In genomic region chr17:66941773-66942452, GRCh38 we compare ENCODE assay signal across 29 cellular contexts. TPM values are rescaled to one million over a fixed set of nuclear protein-coding genes. Genes with fewer than 3 reads are reported as not detected.
DNase-seq lines count a peak whose midpoint lies in the region; ATAC-seq, FAIRE-seq and TF ChIP-seq lines count a peak whose summit lies in the region.
"Had no signal": no experiment of that assay in that cellular context is flagged by ENCODE, and none has a peak within 500 bp of the region (broad histone marks: within the 10 kb centered on the region; RNA-seq: fewer than 3 reads in every experiment).

No MANE protein-coding gene starts in this region.

- peak; percentile 63 for ATAC-seq in HepG2
- ATAC-seq in right lobe of liver, result no peak
- ATAC-seq in upper lobe of right lung, result no peak

- H3K4me3 Mint-ChIP-seq in activated T-cell treated with anti-CD3 and anti-CD28 coated beads, Interleukin-2, amount 50 U/mL, for 24 hours, result no peak overlapping the region
- H3K4me3 Mint-ChIP-seq: CD4-positive, alpha-beta memory T cell had no signal

- H2BK120ac ChIP-seq in H1 (replicated peaks; ENCODE audit: low read depth, low read length), result no peak overlapping the region

- H4K20me1 ChIP-seq in HepG2 (ENCODE audit: insufficient read depth, low read length) (no peaks in the 10 kb centered on the region; the same call in 1 of the 2 replicates), H1 (replicated peaks in 1 of 2; ENCODE audit: control insufficient read depth in 1 of 2, insufficient read depth in 2 of 2, low read length in 2 of 2) (no peaks in the 10 kb centered on the region), osteoblast (ENCODE audit: insufficient read depth, low read length) (no peaks in the 10 kb centered on the region)

- no peak overlapping the region for H3K4ac ChIP-seq in H1 (replicated peaks; ENCODE audit: insufficient read length, low read depth, low read length)

- H3K23me2 ChIP-seq in H1 (ENCODE audit: low read depth, low read length), result 0 out of 2 replicates have a peak, but pooled peaks cover 2% of the 10 kb centered on the region

- H3K36me3 ChIP-seq in HepG2 (replicated peaks in 1 of 2; ENCODE audit: control insufficient read depth in 1 of 2, insufficient read depth in 2 of 2, low read length in 2 of 2) (no peaks in the 10 kb centered on the region), right lobe of liver (no peaks in the 10 kb centered on the region), H1 (ENCODE audit: control insufficient read depth in 2 of 4, insufficient read depth in 4 of 4, low read length in 3 of 4) (no peaks in the 10 kb centered on the region), osteoblast (ENCODE audit: insufficient read depth, low read length) (no peaks in the 10 kb centered on the region), upper lobe of right lung (no peaks in the 10 kb centered on the region)
- H3K36me3 ChIP-seq: BE2C had no signal

- TF ChIP-seq RAD21 in HepG2 (CRISPR knock-in tag; IDR thresholded peaks at IDR 0.05), result no peak
- no peak for TF ChIP-seq RAD21 in H1 (IDR thresholded peaks at IDR 0.05 in 1 of 2, conservative IDR thresholded peaks at IDR 0.05 in 1 of 2; ENCODE audit: low read depth in 2 of 2, low read length in 2 of 2)

- no peak overlapping the region for H4K8ac ChIP-seq in H1 (ENCODE audit: extremely low read depth, insufficient read depth, low read length)

- DNase-seq in HepG2 (ENCODE audit: low spot score) (no peak), right lobe of liver (no peak), H1 (ENCODE audit: low read depth in 1 of 2, low spot score in 2 of 2) (no peak), osteoblast (ENCODE audit: insufficient read length, low spot score, missing footprints) (peak; percentile 44), upper lobe of right lung (peak; percentile 48), KG1 (lab: John Stamatoyannopoulos, UW) (no peak), putamen (ENCODE audit: low spot score) (no peak)
- no peak for DNase-seq in activated T-cell treated with anti-CD3 and anti-CD28 coated beads, Interleukin-2, amount 50 U/mL, for 24 hours
- DNase-seq: BE2C; Calu3; CD4-positive, alpha-beta memory T cell; IMR-90; Karpas-422; NCI-H1048; NCI-H1436; NCI-H2081; NCI-H2171 treated with DMSO at 0.1 percent for 48 hours; NCI-H446 treated with DMSO at 0.1 percent for 48 hours; NCI-H748 treated with DMSO at 0.1 percent for 48 hours; NK-92 treated with Interleukin-12 subunit alpha and Interleukin-12 subunit beta, amount 100 ng/mL, for 24 hours; Right ventricle myocardium superior had no signal

- no peak overlapping the region for H4K91ac ChIP-seq in H1 (replicated peaks; ENCODE audit: insufficient read length, low read length)

- H3K18ac ChIP-seq in H1 (ENCODE audit: extremely low read depth, low read length), result no peak overlapping the region

- H3K4me1 ChIP-seq in HepG2 (ENCODE audit: insufficient read depth, low read length), result peaks cover 26% of the 10 kb centered on the region
- no peaks in the 10 kb centered on the region for H3K4me1 ChIP-seq in right lobe of liver
- peaks cover 1 to 10% (median 4%) of the 10 kb centered on the region in 4 experiments; a peak in 4 of 7 replicates for H3K4me1 ChIP-seq in H1 (replicated peaks in 1 of 4; ENCODE audit: control insufficient read depth in 3 of 4, insufficient read depth in 4 of 4, low read length in 3 of 4)
- no peaks in the 10 kb centered on the region for H3K4me1 ChIP-seq in osteoblast (ENCODE audit: insufficient read depth, low read length)
- H3K4me1 ChIP-seq in upper lobe of right lung, result no peaks in the 10 kb centered on the region

- CTCF ChIA-PET in HepG2 (lab: Yijun Ruan, JAX; ENCODE audit: low intra/inter-chr PET ratio, low total read pairs), result no interaction called here
- CTCF ChIA-PET in H1 (lab: Charles Lee; ENCODE audit: partially characterized antibody), result interaction anchor here (0.6 to 4.2 kb wide), 3 partner anchors 11 to 73 kb away, joined by 3 to 17 read pairs (median 3); no protein-coding TSS in a partner anchor

- H3K4me1 Mint-ChIP-seq in activated T-cell treated with anti-CD3 and anti-CD28 coated beads, Interleukin-2, amount 50 U/mL, for 24 hours (ENCODE audit: low read depth), result peaks cover 11% of the 10 kb centered on the region

- no peak overlapping the region for H3K23ac ChIP-seq in H1 (ENCODE audit: insufficient read length)

- TF ChIP-seq EP300 in HepG2 (IDR thresholded peaks at IDR 0.05; ENCODE audit: low read depth in 2 of 2, low read length in 2 of 2), result no peak
- TF ChIP-seq EP300 in HepG2 (CRISPR knock-in tag; IDR thresholded peaks at IDR 0.05; ENCODE audit: borderline replicate concordance), result no peak
- TF ChIP-seq EP300 in H1 (IDR thresholded peaks at IDR 0.05; ENCODE audit: borderline replicate concordance in 1 of 2, low read depth in 2 of 2, low read length in 2 of 2), result no peak

- H2AK5ac ChIP-seq in H1 (ENCODE audit: low read depth, low read length), result no peak overlapping the region

- H3K27me3 ChIP-seq in HepG2 (ENCODE audit: control insufficient read depth in 1 of 2, insufficient read depth in 2 of 2, low read length in 2 of 2) (peaks cover 11 to 79% of the 10 kb centered on the region in 2 experiments; a peak in 4 of 5 replicates), right lobe of liver (no peaks in the 10 kb centered on the region), H1 (replicated peaks in 1 of 4; ENCODE audit: control insufficient read depth in 3 of 4, extremely low read depth in 1 of 4, insufficient read depth in 3 of 4, low read length in 3 of 4) (0 out of 7 replicates have a peak, but pooled peaks cover 0 to 2% (median 0%) of the 10 kb centered on the region in 4 experiments), osteoblast (ENCODE audit: insufficient read depth, low read length) (peaks cover 67% of the 10 kb centered on the region), upper lobe of right lung (peaks cover 21% of the 10 kb centered on the region)
- H3K27me3 ChIP-seq: BE2C had no signal

- in situ Hi-C loops in HepG2 (cut with HindIII; ENCODE audit: extremely low pct_ligation_motif_present, low pct_unique_long_range_greater_than_20kb), result no loop called here

- H3K56ac ChIP-seq in H1 (replicated peaks; ENCODE audit: insufficient read length, low read depth, low read length), result no peak overlapping the region

- H3K9me3 ChIP-seq in HepG2 (ENCODE audit: low read length) (no peaks in the 10 kb centered on the region), right lobe of liver (no peaks in the 10 kb centered on the region), H1 (ENCODE audit: insufficient read depth in 2 of 2, low read depth in 1 of 2, low read length in 1 of 2) (peaks cover 8 to 18% of the 10 kb centered on the region in 2 experiments), osteoblast (ENCODE audit: low read depth, low read length) (no peaks in the 10 kb centered on the region), upper lobe of right lung (no peaks in the 10 kb centered on the region)
- H3K9me3 ChIP-seq: BE2C had no signal

- peak; percentile 70 for FAIRE-seq in HepG2 (lab: Jason Lieb, UNC)
- no peak for FAIRE-seq in H1 (lab: Jason Lieb, UNC)
- FAIRE-seq: A204.1, GM12892, GM18507, H54, RCC 7860 had no signal

- H2BK5ac ChIP-seq in H1 (ENCODE audit: low read depth, low read length), result no peak overlapping the region

- H4K5ac ChIP-seq in H1 (ENCODE audit: insufficient read length, low read depth, low read length), result no peak overlapping the region

- H3K9me3 Mint-ChIP-seq in activated T-cell treated with anti-CD3 and anti-CD28 coated beads, Interleukin-2, amount 50 U/mL, for 24 hours, result no peaks in the 10 kb centered on the region

- TF ChIP-seq POLR2A in HepG2 (IDR thresholded peaks at IDR 0.05; ENCODE audit: insufficient read depth in 1 of 2, low read depth in 2 of 2, low read length in 2 of 2) (no peak), right lobe of liver (IDR thresholded peaks at IDR 0.05) (no peak), H1 (IDR thresholded peaks at IDR 0.05; ENCODE audit: control extremely low read depth in 1 of 2, low read depth in 2 of 2, low read length in 2 of 2) (no peak)

- intact Hi-C loops in HepG2 (cut with micrococcal nuclease; ENCODE audit: unreplicated experiment), result no loop called here
- intact Hi-C loops in right lobe of liver (cut with DNase I), result no loop called here
- intact Hi-C loops in upper lobe of right lung (cut with DNase I), result no loop called here

- no peaks in the 10 kb centered on the region for H3K79me2 ChIP-seq in HepG2 (ENCODE audit: insufficient read depth, low read length)
- no peaks in the 10 kb centered on the region for H3K79me2 ChIP-seq in H1 (ENCODE audit: control insufficient read depth in 1 of 2, insufficient read depth in 2 of 2, low read length in 2 of 2)
- no peaks in the 10 kb centered on the region for H3K79me2 ChIP-seq in osteoblast (ENCODE audit: insufficient read depth, low read length)

- H3K9ac ChIP-seq in HepG2 (ENCODE audit: insufficient read depth, low read depth, low read length) (peak overlapping the region; percentile 14; the same call in 1 of the 2 replicates), H1 (replicated peaks in 1 of 4; ENCODE audit: extremely low read depth in 1 of 4, low read depth in 3 of 4, low read length in 3 of 4) (no peak overlapping the region)

- H3K36me3 Mint-ChIP-seq in activated T-cell treated with anti-CD3 and anti-CD28 coated beads, Interleukin-2, amount 50 U/mL, for 24 hours (ENCODE audit: low read depth), result no peaks in the 10 kb centered on the region
- H3K36me3 Mint-ChIP-seq: CD4-positive, alpha-beta memory T cell had no signal

- H3K27ac ChIP-seq in HepG2 (ENCODE audit: extremely low read length, insufficient read depth, low read length), result no peak overlapping the region
- no peak overlapping the region for H3K27ac ChIP-seq in right lobe of liver
- H3K27ac ChIP-seq in H1 (ENCODE audit: low read depth, low read length), result no peak overlapping the region
- H3K27ac ChIP-seq in osteoblast (ENCODE audit: low read depth, low read length), result no peak overlapping the region
- H3K27ac ChIP-seq in upper lobe of right lung, result no peak overlapping the region
- H3K27ac ChIP-seq: HL-60 had no signal

- H3K27me3 Mint-ChIP-seq in activated T-cell treated with anti-CD3 and anti-CD28 coated beads, Interleukin-2, amount 50 U/mL, for 24 hours, result peaks cover 91% of the 10 kb centered on the region

- 2% methylated on average over 8 of the region's 8 CpGs for WGBS in HepG2 (ENCODE audit: low lambda C conversion rate)
- WGBS in right lobe of liver (ENCODE audit: insufficient coverage, low coverage, low lambda C conversion rate, missing lambda C conversion rate), result 74% methylated on average over 4 of the region's 8 CpGs
- WGBS in H1 (ENCODE audit: extremely low coverage in 1 of 2, insufficient coverage in 1 of 2, insufficient read length in 1 of 2, insufficient replicate concordance in 2 of 2, low coverage in 1 of 2, low lambda C conversion rate in 2 of 2, missing lambda C conversion rate in 1 of 2), 2 experiments, result 85% methylated on average over 7 of the region's 8 CpGs; no CpG with 5 or more reads in 1 of the 2 experiments

- TF ChIP-seq CTCF in HepG2 (CRISPR knock-in tag; IDR thresholded peaks at IDR 0.05) (no peak), right lobe of liver (IDR thresholded peaks at IDR 0.05) (no peak), H1 (IDR thresholded peaks at IDR 0.05; ENCODE audit: control extremely low read depth in 1 of 3, insufficient read depth in 1 of 3, low read depth in 1 of 3, low read length in 3 of 3) (no peak), osteoblast (IDR thresholded peaks at IDR 0.05; ENCODE audit: extremely low read depth, low read depth, low read length) (no peak), upper lobe of right lung (IDR thresholded peaks at IDR 0.05) (no peak)

- H2AFZ ChIP-seq in HepG2 (ENCODE audit: low read length), result peak overlapping the region; percentile 2
- peak overlapping the region; percentile 40; the same call in 1 of the 2 replicates for H2AFZ ChIP-seq in H1 (ENCODE audit: low read length)
- H2AFZ ChIP-seq in osteoblast (ENCODE audit: low read length), result no peak overlapping the region

- H2BK20ac ChIP-seq in H1 (ENCODE audit: low read length), result no peak overlapping the region

- POLR2A ChIA-PET in HepG2 (lab: Yijun Ruan, JAX), result interaction anchor here (1.5 kb wide), 1 partner anchor 10 kb away, joined by 5 read pairs; no protein-coding TSS in a partner anchor
- POLR2A ChIA-PET in H1 (lab: Charles Lee; ENCODE audit: partially characterized antibody), result no interaction called here

- no peaks in the 10 kb centered on the region for H3K79me1 ChIP-seq in H1 (ENCODE audit: low read depth, low read length)

- H3K4me3 ChIP-seq in HepG2 (replicated peaks in 1 of 3; ENCODE audit: insufficient read depth in 1 of 3, low read depth in 2 of 3, low read length in 3 of 3) (peak overlapping the region in 2 of 3 experiments; percentile 19 to 41; a peak in 2 of 6 replicates), right lobe of liver (no peak overlapping the region), H1 (ENCODE audit: extremely low read depth in 1 of 4, insufficient read depth in 2 of 4, low read depth in 3 of 4, low read length in 4 of 4) (no peak overlapping the region), osteoblast (ENCODE audit: insufficient read depth, low read length) (no peak overlapping the region), upper lobe of right lung (no peak overlapping the region)

- no TSS peak for BruUV-seq in HepG2 (replicated peaks; lab: Mats Ljungman, UMichigan)

- no peak overlapping the region for H3K27ac Mint-ChIP-seq in activated T-cell treated with anti-CD3 and anti-CD28 coated beads, Interleukin-2, amount 50 U/mL, for 24 hours
- H3K27ac Mint-ChIP-seq: CD4-positive, alpha-beta memory T cell had no signal

- H2BK15ac ChIP-seq in H1 (ENCODE audit: low read length), result no peak overlapping the region

- no peak overlapping the region for H2BK12ac ChIP-seq in H1 (ENCODE audit: low read depth, low read length)

- no peak overlapping the region for H3K14ac ChIP-seq in H1 (ENCODE audit: insufficient read length)

- H3K4me2 ChIP-seq in HepG2 (ENCODE audit: low read depth, low read length), result peak overlapping the region; percentile 71
- H3K4me2 ChIP-seq in H1 (ENCODE audit: insufficient read depth in 1 of 2, low read depth in 2 of 2, low read length in 2 of 2), result no peak overlapping the region
- no peak overlapping the region for H3K4me2 ChIP-seq in osteoblast (ENCODE audit: insufficient read depth, low read length)

RNA-seq across cellular contexts. Expression of gene CACNG4, which starts 22.6 kb away (rescaled TPM):
- total RNA-seq in HepG2 (2016; rRNA removed; fragmentation: Illumina TruSeq; extraction: Trizol), result 0.09 and 0.11 TPM in 2 replicates
- total RNA-seq in HepG2 (2016; cell fraction: cytosol; rRNA removed; fragmentation: Illumina TruSeq; extraction: Trizol; ENCODE audit: low read depth), result 0.09 and 0.10 TPM in 2 replicates
- 0.09 TPM in 2 replicates for total RNA-seq in HepG2 (2016; cell fraction: insoluble cytoplasmic fraction; rRNA removed; fragmentation: Illumina TruSeq; extraction: Trizol)
- total RNA-seq in HepG2 (2016; cell fraction: membrane; rRNA removed; fragmentation: Illumina TruSeq; extraction: Trizol), result 0.17 and 0.19 TPM in 2 replicates
- total RNA-seq in HepG2 (2016; cell fraction: nucleus; rRNA removed; fragmentation: Illumina TruSeq; extraction: Trizol), result not detected in 2 replicates
- polyA plus RNA-seq in HepG2 (2011; rRNA removed), result 0.09 and 0.17 TPM in 2 replicates
- 0.14 and 0.19 TPM in 2 replicates for polyA plus RNA-seq in HepG2 (2011; cell fraction: cytosol; rRNA removed)
- polyA plus RNA-seq in HepG2 (2011; cell fraction: nucleus; rRNA removed), result 0.07 and 0.21 TPM in 2 replicates
- 0.08 and 0.12 TPM in 2 replicates for polyA plus RNA-seq in HepG2 (2012)
- polyA plus RNA-seq in HepG2 (2016; cell fraction: cytosol; fragmentation: Illumina TruSeq; extraction: Trizol; ENCODE audit: low read depth), result 0.12 and 0.14 TPM in 2 replicates
- 0.09 TPM in 1 of 2 replicates, not detected in the other for polyA plus RNA-seq in HepG2 (2016; cell fraction: insoluble cytoplasmic fraction; fragmentation: Illumina TruSeq; extraction: Trizol; ENCODE audit: low read depth)
- polyA plus RNA-seq in HepG2 (2016; cell fraction: membrane; fragmentation: Illumina TruSeq; extraction: Trizol; ENCODE audit: low read depth), result 0.17 and 0.26 TPM in 2 replicates
- polyA plus RNA-seq in HepG2 (2016; cell fraction: nucleus; fragmentation: Illumina TruSeq; extraction: Trizol; ENCODE audit: insufficient read depth, low read depth), result not detected in 2 replicates
- 0.22 TPM in 1 of 2 replicates, not detected in the other for polyA minus RNA-seq in HepG2 (2011; rRNA and poly(A)+ RNA removed; ENCODE audit: low replicate concordance)
- not detected in 2 replicates for polyA minus RNA-seq in HepG2 (2011; cell fraction: cytosol; rRNA and poly(A)+ RNA removed)
- not detected in 2 replicates for polyA minus RNA-seq in HepG2 (2011; cell fraction: nucleus; rRNA and poly(A)+ RNA removed)
- total RNA-seq in right lobe of liver, result not detected
- total RNA-seq in H1 (2021; fragmentation: NEBNext Ultra II Directional; extraction: Animal tissue kit (Norgen Biotek cat#: 25700)), result 5.6 and 5.9 TPM in 2 replicates
- polyA plus RNA-seq in H1 (2011; rRNA removed), result 3.6 and 5.3 TPM in 2 replicates
- polyA plus RNA-seq in H1 (2011; cell fraction: cytosol; rRNA removed), result 2.7 TPM
- polyA plus RNA-seq in H1 (2011; cell fraction: nucleus; rRNA removed), result 3.2 TPM
- polyA plus RNA-seq in H1 (2012, experiment 1 of 2), result 2.5 to 4.2 TPM (median 3.9 TPM) in 4 replicates
- polyA plus RNA-seq in H1 (2012, experiment 2 of 2), result 4.1 TPM
- polyA plus RNA-seq in H1 (2013, experiment 1 of 2), result 3.8 TPM
- polyA plus RNA-seq in H1 (2013, experiment 2 of 2), result 4.1 TPM
- polyA minus RNA-seq in H1 (2011; rRNA and poly(A)+ RNA removed), result 1.4 and 2.0 TPM in 2 replicates
- 2.6 TPM for polyA minus RNA-seq in H1 (2011; cell fraction: cytosol; rRNA and poly(A)+ RNA removed)
- 1.2 TPM for polyA minus RNA-seq in H1 (2011; cell fraction: nucleus; rRNA and poly(A)+ RNA removed)
- not detected in 2 replicates for total RNA-seq in osteoblast
- 9.3 TPM for total RNA-seq in upper lobe of right lung
- total RNA-seq: CD4-positive, alpha-beta memory T cell; HT1080; MCF 10A; Right ventricle myocardium superior had no signal
- polyA plus RNA-seq: CD4-positive, alpha-beta memory T cell had no signal

Comparison
In these comparisons a context has a peak if more than half of its experiments do, and no peak if none do; other contexts are left out.
1. H3K4me3 ChIP-seq: peak in HepG2 (2 of 3); none in right lobe of liver (0 of 3), H1 (0 of 4), osteoblast (single experiment) and upper lobe of right lung (single experiment).
2. DNase-seq: peak in osteoblast (single experiment) and upper lobe of right lung (single experiment); none in HepG2 (single experiment), right lobe of liver (0 of 3), H1 (0 of 2), KG1 (single experiment), putamen (single experiment) and activated T-cell treated with anti-CD3 and anti-CD28 coated beads, Interleukin-2, amount 50 U/mL, for 24 hours (single experiment).